Comparison of ENCODE assay signal across 8 cellular contexts in the genomic region with DNA sequence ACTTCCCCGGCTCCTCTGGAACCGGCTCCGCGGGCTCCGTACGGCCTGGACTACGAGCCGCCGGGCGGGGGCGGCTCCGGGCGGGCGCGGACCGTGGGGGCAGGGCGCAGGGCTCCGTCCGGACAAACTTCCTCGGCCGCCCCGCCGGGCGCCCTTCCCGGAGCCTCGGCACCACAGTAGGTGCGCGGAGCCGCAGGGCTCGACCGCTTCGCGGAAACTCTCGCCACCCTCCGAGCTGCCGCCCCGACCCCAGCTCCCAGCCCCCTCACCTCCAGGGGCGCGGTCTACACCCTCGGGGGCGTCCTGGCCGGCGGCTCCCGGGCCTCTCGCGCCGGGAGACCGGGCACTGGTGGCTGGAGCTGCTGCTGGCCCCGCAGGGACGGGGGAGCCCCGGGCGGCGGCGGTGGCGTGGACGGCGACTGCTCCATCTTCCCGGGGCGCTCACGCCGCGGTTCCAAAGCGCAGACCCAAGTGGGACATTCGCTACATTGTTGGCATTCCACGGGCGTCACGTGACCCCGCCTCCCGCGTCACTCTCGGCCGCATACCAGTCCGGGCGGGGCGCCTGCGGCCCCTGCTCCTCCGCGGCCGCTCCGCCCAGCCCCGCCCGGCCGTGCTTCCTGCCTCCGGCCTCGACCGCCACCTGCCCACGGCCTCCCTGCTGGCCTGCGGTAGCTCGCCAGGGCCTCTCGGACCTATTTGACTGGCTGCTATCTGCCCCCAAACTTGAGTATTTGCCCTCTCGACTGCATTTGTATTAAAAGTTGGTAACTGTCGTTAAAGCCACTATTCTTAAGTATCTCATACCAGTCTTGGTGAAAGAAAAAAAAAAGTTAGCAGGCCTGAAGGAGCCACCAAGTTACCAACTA. TPM values are rescaled to one million over a fixed set of nuclear protein-coding genes. Genes with fewer than 3 reads are reported as not detected.
A peak's percentile ranks its signal among the peaks of the same experiment; 100 is the strongest.
DNase-seq lines count a peak whose midpoint lies in the region; ATAC-seq, FAIRE-seq and TF ChIP-seq lines count a peak whose summit lies in the region.

A gene (minus strand): TSS at position 510 of the 869 bp plus-strand sequence. CDS start 15,560 bp downstream, outside the sequence.

- peak within 1 kb of the TSS; percentile 81 for H3K4me2 ChIP-seq in A549

- TF ChIP-seq POLR2A in A549 (IDR thresholded peaks at IDR 0.05; ENCODE audit: low read length) = no peak

- POLR2A ChIA-PET in A549 (lab: Yijun Ruan, JAX) = interaction anchor here (0.7 to 2.7 kb wide), 3 partner anchors 8 to 21 kb away, joined by 3 to 14 read pairs (median 5); no protein-coding TSS in a partner anchor

- H3K27ac ChIP-seq in A549 (peak within 1 kb of the TSS; percentile 95 to 100), lower lobe of right lung (peak within 1 kb of the TSS; percentile 99)
- no peak within 1 kb of the TSS for H3K27ac ChIP-seq in effector memory CD4-positive, alpha-beta T cell (ENCODE audit: insufficient read depth, low read length, poor library complexity, severe bottlenecking)

- H3K4me3 ChIP-seq in A549 (peak within 1 kb of the TSS; percentile 69), lower lobe of right lung (peak within 1 kb of the TSS; percentile 85)
- peak within 1 kb of the TSS; percentile 86 for H3K4me3 ChIP-seq in effector memory CD4-positive, alpha-beta T cell (ENCODE audit: insufficient read depth, low read depth, low read length, poor library complexity, severe bottlenecking)

- peak in 1 of 2 experiments; percentile 41; a peak in 1 of 5 replicates for TF ChIP-seq EP300 in A549 (IDR thresholded peaks at IDR 0.05)

- peak; percentile 94 to 95 for ATAC-seq in A549
- ATAC-seq in HG02938 (IDR thresholded peaks at IDR 0.05; ENCODE audit: unreplicated experiment) = peak; percentile 81
- peak; percentile 97 to 98 for ATAC-seq in lower lobe of right lung

- CTCF ChIA-PET in A549 (lab: Yijun Ruan, JAX) = interaction anchor here (0.6 to 1.1 kb wide), 3 partner anchors 22 to 119 kb away, joined by 3 to 4 read pairs (median 3); no protein-coding TSS in a partner anchor

- DNase-seq in A549 (ENCODE audit: low read depth in 1 of 2, low spot score in 1 of 2) (peak; percentile 62 to 89), GM18507 (ENCODE audit: extremely low spot score, insufficient read length, low read depth) (peak; percentile 73), NCI-H446 treated with DMSO at 0.1 percent for 48 hours (lab: John Stamatoyannopoulos, UW) (peak; percentile 49), lower lobe of right lung (peak; percentile 98)
- peak; percentile 79 for DNase-seq in activated CD8-positive, alpha-beta memory T cell treated with anti-CD3 and anti-CD28 coated beads for 24 hours
- peak; percentile 46 to 56 (median 50) for DNase-seq in effector memory CD4-positive, alpha-beta T cell
- peak; percentile 56 for DNase-seq in stimulated activated CD8-positive, alpha-beta memory T cell treated with anti-CD3 and anti-CD28 coated beads, Interleukin-12 subunit alpha, Interleukin-12 subunit beta, amount 100 ng/mL, for 4 hours (ENCODE audit: low read depth)

- H3K9me3 ChIP-seq in A549 (no peaks in the 10 kb centered on the region), lower lobe of right lung (no peaks in the 10 kb centered on the region)
- H3K9me3 ChIP-seq in effector memory CD4-positive, alpha-beta T cell (ENCODE audit: control insufficient read depth, low read length) = no peaks in the 10 kb centered on the region

- peaks cover 29% of the 10 kb centered on the region; the same call in 2 of the 3 replicates for H3K4me1 ChIP-seq in A549
- H3K4me1 ChIP-seq in effector memory CD4-positive, alpha-beta T cell (ENCODE audit: control insufficient read depth, insufficient read depth, low read length, poor library complexity, severe bottlenecking) = no peaks in the 10 kb centered on the region
- H3K4me1 ChIP-seq in lower lobe of right lung = peaks cover 43% of the 10 kb centered on the region

- intact Hi-C loops in lower lobe of right lung (cut with DNase I) = no loop called here

- H3K27me3 ChIP-seq in effector memory CD4-positive, alpha-beta T cell (replicated peaks; ENCODE audit: control insufficient read depth, insufficient read depth, low read length, poor library complexity, severe bottlenecking) = peaks cover 16% of the 10 kb centered on the region
- H3K27me3 ChIP-seq in lower lobe of right lung (ENCODE audit: low read depth) = no peaks in the 10 kb centered on the region

- TF ChIP-seq CTCF in A549 (IDR thresholded peaks at IDR 0.05) (no peak), lower lobe of right lung (IDR thresholded peaks at IDR 0.05) (peak; percentile 27)

- H3K36me3 ChIP-seq in effector memory CD4-positive, alpha-beta T cell (ENCODE audit: control insufficient read depth, insufficient read depth, low read length) = no peaks in the 10 kb centered on the region
- H3K36me3 ChIP-seq in lower lobe of right lung = no peaks in the 10 kb centered on the region

- FAIRE-seq in A549 (lab: Jason Lieb, UNC) (no peak), GM18507 (lab: Jason Lieb, UNC) (no peak)

- peak; percentile 14 to 34; a peak in 4 of 5 replicates for TF ChIP-seq RAD21 in A549 (conservative IDR thresholded peaks at IDR 0.05 in 1 of 2, IDR thresholded peaks at IDR 0.05 in 1 of 2)

- 0% methylated on average over 2 of the region's 92 CpGs for WGBS in A549 (ENCODE audit: missing lambda C conversion rate)

TF ChIP-seq in A549, 52 proteins besides CTCF, POLR2A, EP300 and RAD21 (continues in another document):
- TF ChIP-seq JUN (IDR thresholded peaks at IDR 0.05) (peak; percentile 42 to 64; a peak in 3 of 5 replicates), NR3C1 (IDR thresholded peaks at IDR 0.05) (no peak), PHF8 (IDR thresholded peaks at IDR 0.05; ENCODE audit: borderline replicate concordance, low read depth) (peak; percentile 49), SREBF2 (IDR thresholded peaks at IDR 0.05) (no peak), JUNB (IDR thresholded peaks at IDR 0.05) (no peak), ZSCAN20 (CRISPR knock-in tag; IDR thresholded peaks at IDR 0.05) (0 out of 2 replicates have a peak, but pooled peaks have one; percentile 11), CBX2 (IDR thresholded peaks at IDR 0.05; ENCODE audit: borderline replicate concordance, low read depth) (no peak), CHD4 (IDR thresholded peaks at IDR 0.05; ENCODE audit: borderline replicate concordance) (no peak), HEYL (CRISPR knock-in tag; IDR thresholded peaks at IDR 0.05) (no peak), NFE2L2 (conservative IDR thresholded peaks at IDR 0.05; ENCODE audit: low read length) (no peak), RNF2 (IDR thresholded peaks at IDR 0.05; ENCODE audit: borderline replicate concordance, low read depth) (no peak), MAZ (IDR thresholded peaks at IDR 0.05; ENCODE audit: borderline replicate concordance, low read depth, low read length) (peak; percentile 85; the same call in 1 of the 2 replicates), ESRRA (IDR thresholded peaks at IDR 0.05; ENCODE audit: borderline replicate concordance, low read length) (no peak), CHD2 (IDR thresholded peaks at IDR 0.05; ENCODE audit: low read length, partially characterized antibody) (no peak), HOXB5 (CRISPR knock-in tag; IDR thresholded peaks at IDR 0.05) (peak; percentile 79; the same call in 1 of the 2 replicates), SMC3 (IDR thresholded peaks at IDR 0.05) (peak; percentile 31; the same call in 1 of the 3 replicates)
- TF ChIP-seq, protein P1, sequence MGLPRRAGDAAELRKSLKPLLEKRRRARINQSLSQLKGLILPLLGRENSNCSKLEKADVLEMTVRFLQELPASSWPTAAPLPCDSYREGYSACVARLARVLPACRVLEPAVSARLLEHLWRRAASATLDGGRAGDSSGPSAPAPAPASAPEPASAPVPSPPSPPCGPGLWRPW (IDR thresholded peaks at IDR 0.05) = no peak
- TF ChIP-seq, protein P2, sequence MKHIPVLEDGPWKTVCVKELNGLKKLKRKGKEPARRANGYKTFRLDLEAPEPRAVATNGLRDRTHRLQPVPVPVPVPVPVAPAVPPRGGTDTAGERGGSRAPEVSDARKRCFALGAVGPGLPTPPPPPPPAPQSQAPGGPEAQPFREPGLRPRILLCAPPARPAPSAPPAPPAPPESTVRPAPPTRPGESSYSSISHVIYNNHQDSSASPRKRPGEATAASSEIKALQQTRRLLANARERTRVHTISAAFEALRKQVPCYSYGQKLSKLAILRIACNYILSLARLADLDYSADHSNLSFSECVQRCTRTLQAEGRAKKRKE (CRISPR knock-in tag; IDR thresholded peaks at IDR 0.05; ENCODE audit: low read depth) = no peak
- TF ChIP-seq, protein P3, sequence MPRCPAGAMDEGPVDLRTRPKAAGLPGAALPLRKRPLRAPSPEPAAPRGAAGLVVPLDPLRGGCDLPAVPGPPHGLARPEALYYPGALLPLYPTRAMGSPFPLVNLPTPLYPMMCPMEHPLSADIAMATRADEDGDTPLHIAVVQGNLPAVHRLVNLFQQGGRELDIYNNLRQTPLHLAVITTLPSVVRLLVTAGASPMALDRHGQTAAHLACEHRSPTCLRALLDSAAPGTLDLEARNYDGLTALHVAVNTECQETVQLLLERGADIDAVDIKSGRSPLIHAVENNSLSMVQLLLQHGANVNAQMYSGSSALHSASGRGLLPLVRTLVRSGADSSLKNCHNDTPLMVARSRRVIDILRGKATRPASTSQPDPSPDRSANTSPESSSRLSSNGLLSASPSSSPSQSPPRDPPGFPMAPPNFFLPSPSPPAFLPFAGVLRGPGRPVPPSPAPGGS (IDR thresholded peaks at IDR 0.05) = no peak
- TF ChIP-seq, protein P4, sequence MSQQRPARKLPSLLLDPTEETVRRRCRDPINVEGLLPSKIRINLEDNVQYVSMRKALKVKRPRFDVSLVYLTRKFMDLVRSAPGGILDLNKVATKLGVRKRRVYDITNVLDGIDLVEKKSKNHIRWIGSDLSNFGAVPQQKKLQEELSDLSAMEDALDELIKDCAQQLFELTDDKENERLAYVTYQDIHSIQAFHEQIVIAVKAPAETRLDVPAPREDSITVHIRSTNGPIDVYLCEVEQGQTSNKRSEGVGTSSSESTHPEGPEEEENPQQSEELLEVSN (IDR thresholded peaks at IDR 0.05; ENCODE audit: borderline replicate concordance, low read depth) = no peak

RNA-seq across cellular contexts. Expression of the gene that starts here (rescaled TPM):
- polyA plus RNA-seq in A549 (2011; rRNA removed) = 7.0 and 7.8 TPM in 2 replicates
- 9.9 and 13.0 TPM in 2 replicates for polyA plus RNA-seq in A549 (2012; cell fraction: cytosol; rRNA removed)
- polyA plus RNA-seq in A549 (2012; cell fraction: nucleus; rRNA removed) = 10.7 and 14.1 TPM in 2 replicates
- polyA plus RNA-seq in A549 (2017; fragmentation: RNase III; extraction: RNeasy Plus Mini Kit Qiagen cat#74134 plus additional on column Dnase treatment) = 7.7 to 7.9 TPM (median 7.8 TPM) in 3 replicates
- polyA minus RNA-seq in A549 (2011; rRNA and poly(A)+ RNA removed) = 10.1 and 11.6 TPM in 2 replicates
- 26.1 TPM for total RNA-seq in lower lobe of right lung
